ENCODE assay signal across 24 cellular contexts in the genomic region with DNA sequence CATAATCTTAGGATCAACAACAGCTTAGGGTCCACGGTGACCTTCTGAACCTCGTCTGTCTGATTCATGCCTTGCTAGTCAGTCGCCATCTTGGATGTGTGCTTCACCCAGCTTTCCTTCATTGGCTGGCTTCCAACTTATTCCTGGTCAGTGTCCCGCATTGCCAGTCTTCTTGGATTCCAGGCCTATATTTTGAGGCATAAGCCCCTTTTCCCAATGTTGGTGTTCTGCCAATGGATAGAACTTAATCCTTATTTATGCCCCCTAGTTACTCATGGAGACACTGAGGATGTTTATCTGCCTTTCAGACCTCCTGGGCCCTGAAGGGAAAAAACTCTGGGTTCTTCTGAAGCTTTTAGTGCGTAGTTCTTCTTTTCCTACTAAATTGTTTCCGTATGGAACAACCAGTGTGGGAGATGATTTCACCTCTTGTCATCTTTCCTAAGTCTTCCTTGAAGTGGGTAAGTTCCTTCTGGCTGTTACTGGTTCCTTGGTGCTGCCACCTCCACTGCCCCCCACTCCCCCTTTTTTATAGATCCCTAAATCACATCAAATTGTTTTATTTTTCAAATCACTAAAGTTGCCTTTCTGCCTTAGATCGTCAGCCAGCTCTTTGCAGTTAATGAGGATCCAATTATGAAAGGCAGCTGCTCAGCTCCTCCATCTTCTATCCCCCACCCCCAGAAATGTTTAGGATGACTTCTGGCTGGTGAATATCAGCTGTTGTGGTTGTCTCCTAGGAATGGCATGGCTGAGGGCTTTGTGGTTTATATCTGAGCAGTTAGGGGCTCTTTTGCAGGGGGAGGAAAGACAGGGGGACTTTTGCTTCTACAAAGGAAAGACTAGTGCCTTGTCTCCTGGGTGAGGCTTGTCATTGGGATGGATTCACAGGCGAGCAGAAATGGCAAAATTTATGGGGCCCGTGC. TPM values are rescaled to one million over a fixed set of nuclear protein-coding genes. Genes with fewer than 3 reads are reported as not detected.
DNase-seq lines count a peak whose midpoint lies in the region; TF ChIP-seq lines count a peak whose summit lies in the region.
"Had no signal": no experiment of that assay in that cellular context is flagged by ENCODE, and none has a peak within 500 bp of the region (broad histone marks: within the 10 kb centered on the region; RNA-seq: fewer than 3 reads in every experiment).

No MANE protein-coding gene starts in this region.

- DNase-seq in AG10803 (ENCODE audit: low read depth) (peak; percentile 77), LHCN-M2 (ENCODE audit: low read depth) (peak; percentile 77), chondrocyte (ENCODE audit: low spot score) (no peak), neural crest cell (ENCODE audit: low read depth, low spot score) (no peak), AG08395 (ENCODE audit: low spot score) (no peak), HUDEP-2 (lab: John Stamatoyannopoulos, UW; ENCODE audit: unreplicated experiment in 76 of 76) (no peak), NCI-H146 treated with DMSO at 0.1 percent for 48 hours (lab: John Stamatoyannopoulos, UW; ENCODE audit: unreplicated experiment) (no peak)
- no peak for DNase-seq in activated T-cell treated with anti-CD3 and anti-CD28 coated beads, Interleukin-2, amount 50 U/mL, for 1 hour
- DNase-seq: activated CD8-positive, alpha-beta T cell treated with anti-CD3 and anti-CD28 coated beads for 36 hours; activated T-cell treated with anti-CD3 and anti-CD28 coated beads, Interleukin-2, amount 50 U/mL, for 72 hours; CD4-positive, alpha-beta memory T cell; cortex of kidney; foreskin melanocyte; HCEC 1CT; kidney glomerular epithelial cell; NCI-H1930; NCI-H345; spleen; stimulated activated CD4-positive, alpha-beta T cell treated with anti-CD3 and anti-CD28 coated beads, Interleukin-4, amount 100 ng/mL, for 4 hours; T-helper 9 cell had no signal

- H3K4me1 Mint-ChIP-seq in chondrocyte (ENCODE audit: low read depth) = peaks cover 51% of the 10 kb centered on the region
- H3K4me1 Mint-ChIP-seq in neural crest cell = no peaks in the 10 kb centered on the region

- H3K4me3 Mint-ChIP-seq in chondrocyte (ENCODE audit: unreplicated experiment) (no peak overlapping the region), neural crest cell (no peak overlapping the region)
- H3K4me3 Mint-ChIP-seq: activated CD8-positive, alpha-beta T cell treated with anti-CD3 and anti-CD28 coated beads for 36 hours; activated naive CD4-positive, alpha-beta T cell treated with anti-CD3 and anti-CD28 coated beads, Interleukin-2, amount 50 U/mL, for 24 hours; activated T-cell treated with anti-CD3 and anti-CD28 coated beads, Interleukin-2, amount 50 U/mL, for 72 hours; CD4-positive, alpha-beta memory T cell; memory B cell had no signal

- no peak for TF ChIP-seq CTCF in AG10803 (conservative IDR thresholded peaks at IDR 0.05; ENCODE audit: low read length)
- no peak for TF ChIP-seq CTCF in chondrocyte (IDR thresholded peaks at IDR 0.05)
- no peak for TF ChIP-seq CTCF in neural crest cell (conservative IDR thresholded peaks at IDR 0.05)

- H3K27me3 Mint-ChIP-seq in chondrocyte (ENCODE audit: low read depth) = no peaks in the 10 kb centered on the region
- H3K27me3 Mint-ChIP-seq in neural crest cell (ENCODE audit: low read depth) = peaks cover 12% of the 10 kb centered on the region
- H3K27me3 Mint-ChIP-seq: activated CD8-positive, alpha-beta T cell treated with anti-CD3 and anti-CD28 coated beads for 36 hours; activated naive CD4-positive, alpha-beta T cell treated with anti-CD3 and anti-CD28 coated beads, Interleukin-2, amount 50 U/mL, for 24 hours; memory B cell had no signal

- H3K36me3 Mint-ChIP-seq in chondrocyte (ENCODE audit: low read depth) = peaks cover 27% of the 10 kb centered on the region
- H3K36me3 Mint-ChIP-seq in neural crest cell (ENCODE audit: low read depth) = no peaks in the 10 kb centered on the region
- H3K36me3 Mint-ChIP-seq: activated naive CD4-positive, alpha-beta T cell treated with anti-CD3 and anti-CD28 coated beads, Interleukin-2, amount 50 U/mL, for 24 hours; CD4-positive, alpha-beta memory T cell had no signal

- H3K27ac Mint-ChIP-seq in chondrocyte (ENCODE audit: unreplicated experiment) (peak overlapping the region; percentile 27), neural crest cell (ENCODE audit: unreplicated experiment) (peak overlapping the region; percentile 24)
- H3K27ac Mint-ChIP-seq: activated CD8-positive, alpha-beta T cell treated with anti-CD3 and anti-CD28 coated beads for 36 hours; activated naive CD4-positive, alpha-beta T cell treated with anti-CD3 and anti-CD28 coated beads, Interleukin-2, amount 50 U/mL, for 24 hours; activated T-cell treated with anti-CD3 and anti-CD28 coated beads, Interleukin-2, amount 50 U/mL, for 72 hours; IgD-negative memory B cell; memory B cell had no signal

- H3K9me3 Mint-ChIP-seq in chondrocyte (ENCODE audit: low read depth) = no peaks in the 10 kb centered on the region
- H3K9me3 Mint-ChIP-seq in neural crest cell = no peaks in the 10 kb centered on the region
- H3K9me3 Mint-ChIP-seq: activated CD8-positive, alpha-beta T cell treated with anti-CD3 and anti-CD28 coated beads for 36 hours; activated naive CD4-positive, alpha-beta T cell treated with anti-CD3 and anti-CD28 coated beads, Interleukin-2, amount 50 U/mL, for 24 hours; activated T-cell treated with anti-CD3 and anti-CD28 coated beads, Interleukin-2, amount 50 U/mL, for 72 hours; CD4-positive, alpha-beta memory T cell; IgD-negative memory B cell; memory B cell had no signal

- no peak overlapping the region for H3K4me3 ChIP-seq in AG10803 (ENCODE audit: low read length)
- H3K4me3 ChIP-seq: prostate gland had no signal

RNA-seq across cellular contexts. Expression of gene JDP2, which starts 6.1 kb away (rescaled TPM):
- total RNA-seq in LHCN-M2 (2014; rRNA removed) (28.5 and 31.5 TPM in 2 replicates), chondrocyte (25.9 to 78.0 TPM (median 72.2 TPM) in 3 replicates), neural crest cell (2.6 and 4.7 TPM in 2 replicates)
- polyA plus RNA-seq in LHCN-M2 (2012) = 41.2 TPM

Comparison
In these comparisons a context has a peak if more than half of its experiments do, and no peak if none do; other contexts are left out.
1. DNase-seq: peak in AG10803 (single experiment) and LHCN-M2 (single experiment); none in chondrocyte (single experiment), neural crest cell (single experiment), AG08395 (single experiment), HUDEP-2 (0 of 76), activated T-cell treated with anti-CD3 and anti-CD28 coated beads, Interleukin-2, amount 50 U/mL, for 1 hour (single experiment) and NCI-H146 treated with DMSO at 0.1 percent for 48 hours (single experiment).